Comparison of ENCODE assay signal across 15 cellular contexts in the genomic region with DNA sequence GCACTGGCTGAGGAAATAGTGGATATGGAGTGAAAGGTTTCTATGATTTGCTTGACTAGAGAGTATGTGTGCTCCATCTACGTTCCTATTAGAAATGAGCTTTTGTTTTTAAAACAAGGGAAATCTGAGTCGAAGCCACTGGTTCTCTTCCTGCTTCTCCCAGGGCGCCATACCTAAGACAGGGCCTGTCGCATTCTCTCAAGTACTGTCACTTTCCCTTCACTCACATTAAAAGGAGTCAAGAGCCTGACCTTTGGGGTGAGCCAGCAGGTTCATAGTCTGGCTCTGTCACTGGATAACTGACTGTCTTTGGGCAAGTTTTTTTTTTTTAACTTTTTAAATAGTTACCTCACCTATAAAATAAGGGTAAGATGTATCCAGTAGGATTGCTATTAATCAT.
"Had no signal": no experiment of that assay in that cellular context is flagged by ENCODE, and none has a peak within 500 bp of the region (broad histone marks: within the 10 kb centered on the region; RNA-seq: fewer than 3 reads in every experiment).

No MANE protein-coding gene starts in this region.

- ATAC-seq: mucosa of descending colon, natural killer cell had no signal

- H3K27ac ChIP-seq: hepatocyte, ovary had no signal

- H3K9me3 ChIP-seq: mucosa of descending colon, ovary, stomach, thoracic aorta, uterus had no signal

- H3K4me3 ChIP-seq: hepatocyte, lung, mucosa of descending colon, ovary, stomach, thoracic aorta, uterus had no signal

- H3K27me3 ChIP-seq: hepatocyte, ovary, stomach, uterus had no signal

- DNase-seq: activated CD4-positive, alpha-beta memory T cell treated with anti-CD3 and anti-CD28 coated beads, Interleukin-2, amount 10 ng/mL, durations not matched to agents 7 days and 5 days; activated CD4-positive, alpha-beta T cell treated with anti-CD3 and anti-CD28 coated beads for 1 hour; activated gamma-delta T cell; activated naive CD8-positive, alpha-beta T cell treated with anti-CD3 and anti-CD28 coated beads for 36 hours; activated T-cell treated with anti-CD3 and anti-CD28 coated beads, Interleukin-2, amount 50 U/mL, for 48 hours; anterior cingulate cortex; mucosa of descending colon; natural killer cell; ovary; stimulated activated CD4-positive, alpha-beta T cell treated with anti-CD3 and anti-CD28 coated beads, Interleukin-15, amount 100 ng/mL, for 24 hours; stomach; uterus had no signal

- H3K36me3 ChIP-seq: ovary, thoracic aorta, uterus had no signal
